ENCODE assay signal across 24 cellular contexts in the genomic region with DNA sequence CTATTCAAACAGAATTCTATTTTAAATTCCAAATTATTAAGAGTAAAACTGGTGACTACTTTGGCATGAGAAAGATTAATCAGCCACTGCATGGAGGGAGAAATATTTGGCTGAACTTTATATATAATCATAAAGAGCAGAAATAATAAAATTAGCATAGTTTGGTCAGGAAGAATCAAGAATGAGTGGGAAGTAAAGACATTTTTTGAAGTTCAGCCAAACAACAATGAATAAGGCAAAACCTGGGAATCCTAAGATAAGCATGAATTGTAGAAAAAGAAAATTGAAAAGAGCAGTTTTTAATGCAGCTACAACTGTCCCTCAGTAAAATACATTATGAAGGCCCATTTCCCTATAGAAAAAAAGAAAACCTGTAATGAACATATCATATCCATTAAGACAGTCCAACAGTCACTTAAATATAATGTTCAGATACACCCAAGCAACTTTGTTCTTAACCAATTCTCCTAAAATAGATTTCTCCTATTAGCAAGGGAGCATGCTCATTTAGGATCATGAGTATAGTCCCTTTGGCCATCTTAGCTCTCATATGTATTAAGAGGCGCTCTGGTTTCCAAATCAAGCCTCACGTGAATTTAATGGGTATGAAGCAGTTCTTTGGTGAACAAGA. TPM values are rescaled to one million over a fixed set of nuclear protein-coding genes. Genes with fewer than 3 reads are reported as not detected.
"Had no signal": no experiment of that assay in that cellular context is flagged by ENCODE, and none has a peak within 500 bp of the region (broad histone marks: within the 10 kb centered on the region; RNA-seq: fewer than 3 reads in every experiment).

No MANE protein-coding gene starts in this region.

- H3K4me3 ChIP-seq: ascending aorta, SJSA1 had no signal

- H3K9me3 Mint-ChIP-seq: activated CD8-positive, alpha-beta T cell treated with anti-CD3 and anti-CD28 coated beads for 36 hours; activated naive CD4-positive, alpha-beta T cell treated with anti-CD3 and anti-CD28 coated beads, Interleukin-2, amount 50 U/mL, for 24 hours; activated T-helper 1 cell treated with anti-CD3 and anti-CD28 coated beads, Interleukin-12 subunit alpha, Interleukin-12 subunit beta, Interleukin-2, Interleukin-4 antibody, amounts not matched to agents 30 ng/mL and 10 ng/mL and 1 ng/mL, durations not matched to agents 14 hours and 24 hours and 36 hours; brain; central memory CD8-positive, alpha-beta T cell; T-cell had no signal

- H3K4me1 Mint-ChIP-seq: activated naive CD4-positive, alpha-beta T cell treated with anti-CD3 and anti-CD28 coated beads, Interleukin-2, amount 50 U/mL, for 24 hours; central memory CD8-positive, alpha-beta T cell; T-cell had no signal

- H3K4me3 Mint-ChIP-seq: activated CD8-positive, alpha-beta T cell treated with anti-CD3 and anti-CD28 coated beads for 36 hours; activated naive CD4-positive, alpha-beta T cell treated with anti-CD3 and anti-CD28 coated beads, Interleukin-2, amount 50 U/mL, for 24 hours; activated T-helper 1 cell treated with anti-CD3 and anti-CD28 coated beads, Interleukin-12 subunit alpha, Interleukin-12 subunit beta, Interleukin-2, Interleukin-4 antibody, amounts not matched to agents 30 ng/mL and 10 ng/mL and 1 ng/mL, durations not matched to agents 14 hours and 24 hours and 36 hours; brain; central memory CD8-positive, alpha-beta T cell; T-cell had no signal

- H3K27ac ChIP-seq: ascending aorta, SJSA1 had no signal

- H3K36me3 ChIP-seq: ascending aorta, SJSA1 had no signal

- H3K27ac Mint-ChIP-seq: activated CD8-positive, alpha-beta T cell treated with anti-CD3 and anti-CD28 coated beads for 36 hours; activated naive CD4-positive, alpha-beta T cell treated with anti-CD3 and anti-CD28 coated beads, Interleukin-2, amount 50 U/mL, for 24 hours; activated T-helper 1 cell treated with anti-CD3 and anti-CD28 coated beads, Interleukin-12 subunit alpha, Interleukin-12 subunit beta, Interleukin-2, Interleukin-4 antibody, amounts not matched to agents 30 ng/mL and 10 ng/mL and 1 ng/mL, durations not matched to agents 14 hours and 24 hours and 36 hours; brain; T-cell had no signal

- H3K9me3 ChIP-seq: ascending aorta, SJSA1 had no signal

- DNase-seq: activated CD4-positive, alpha-beta T cell treated with anti-CD3 and anti-CD28 coated beads for 4 hours; activated CD8-positive, alpha-beta memory T cell treated with anti-CD3 and anti-CD28 coated beads, Interleukin-2, amount 50 U/mL, for 4 hours; activated CD8-positive, alpha-beta T cell treated with anti-CD3 and anti-CD28 coated beads for 36 hours; activated effector memory CD4-positive, alpha-beta T cell treated with Interleukin-2 at 50 U/mL for 16 hours; activated naive CD4-positive, alpha-beta T cell; activated T-cell treated with anti-CD3 and anti-CD28 coated beads, Interleukin-2, amount 50 U/mL, for 1 hour; amniotic stem cell; Kasumi-1; NCI-H1105 treated with DMSO at 0.1 percent for 48 hours; NCI-H1436 treated with DMSO at 0.1 percent for 48 hours; NCI-H187; NCI-H2081; NCI-H510A treated with DMSO at 0.1 percent for 48 hours; PC-3; SHP77; T-cell; T-helper 2 cell; T1000 had no signal

- H3K36me3 Mint-ChIP-seq: activated naive CD4-positive, alpha-beta T cell treated with anti-CD3 and anti-CD28 coated beads, Interleukin-2, amount 50 U/mL, for 24 hours; T-cell had no signal

- H3K27me3 Mint-ChIP-seq: activated CD8-positive, alpha-beta T cell treated with anti-CD3 and anti-CD28 coated beads for 36 hours; brain; central memory CD8-positive, alpha-beta T cell; T-cell had no signal

RNA-seq across cellular contexts. Expression of a gene that starts 6.5 kb away (rescaled TPM):
- total RNA-seq: ascending aorta had no signal
